In genomic region chr4:75308049-75308448, GRCh38 we compare ENCODE assay signal across 30 cellular contexts.
"Had no signal": no experiment of that assay in that cellular context is flagged by ENCODE, and none has a peak within 500 bp of the region (broad histone marks: within the 10 kb centered on the region; RNA-seq: fewer than 3 reads in every experiment).

No MANE protein-coding gene starts in this region.

- FAIRE-seq: small intestine had no signal

- H3K27me3 ChIP-seq: ovary, right lobe of liver, sigmoid colon, stomach, suprapubic skin, testis, tibial artery, transverse colon, upper lobe of right lung, uterus had no signal

- H2AFZ ChIP-seq: parathyroid adenoma had no signal

- H3K4me3 ChIP-seq: ovary, psoas muscle, right lobe of liver, sigmoid colon, stomach, suprapubic skin, testis, tibial artery, transverse colon, upper lobe of right lung, uterus had no signal

- H3K36me3 ChIP-seq: ovary, right lobe of liver, sigmoid colon, stomach, suprapubic skin, tibial artery, transverse colon, upper lobe of right lung, uterus had no signal

- H3K27ac ChIP-seq: ovary, parathyroid adenoma, psoas muscle, right lobe of liver, sigmoid colon, stomach, suprapubic skin, testis, tibial artery, transverse colon, upper lobe of right lung, uterus had no signal

- H3K4me3 Mint-ChIP-seq: naive thymus-derived CD8-positive, alpha-beta T cell; natural killer cell treated with Interleukin-12 subunit alpha and Interleukin-12 subunit beta and Interleukin-15 and Interleukin-18, amount 100 ng/mL, for 72 hours; nephron progenitor cell; neural crest cell; stimulated activated effector memory CD8-positive, alpha-beta T cell treated with anti-CD3 and anti-CD28 coated beads, Interleukin-12 subunit alpha, Interleukin-12 subunit beta, amount 100 ng/mL, for 72 hours; stimulated activated naive B cell treated with anti-CD40 and anti-IgM and Interleukin-4, amounts not matched to agents 10 μg/mL and 1 μg/mL and 100 μg/mL, for 72 hours; stimulated activated naive CD8-positive, alpha-beta T cell treated with anti-CD3 and anti-CD28 coated beads, Interleukin-15, Interleukin-2, amounts not matched to agents 100 ng/mL and 50 ng/mL, for 24 hours; type B pancreatic cell had no signal

- ATAC-seq: naive thymus-derived CD8-positive, alpha-beta T cell; natural killer cell treated with Interleukin-12 subunit alpha and Interleukin-12 subunit beta and Interleukin-15 and Interleukin-18, amount 100 ng/mL, for 72 hours; psoas muscle; right cardiac atrium; right lobe of liver; stimulated activated effector memory CD8-positive, alpha-beta T cell treated with anti-CD3 and anti-CD28 coated beads, Interleukin-12 subunit alpha, Interleukin-12 subunit beta, amount 100 ng/mL, for 72 hours; stimulated activated naive B cell treated with anti-CD40 and anti-IgM and Interleukin-4, amounts not matched to agents 10 μg/mL and 1 μg/mL and 100 μg/mL, for 72 hours; upper lobe of right lung had no signal

- H3K79me2 ChIP-seq: parathyroid adenoma had no signal

- H3K9me3 ChIP-seq: ovary, psoas muscle, right lobe of liver, testis, uterus had no signal

- H3K9ac ChIP-seq: parathyroid adenoma had no signal

- H3K4me1 ChIP-seq: parathyroid adenoma, psoas muscle, right lobe of liver, sigmoid colon, stomach, suprapubic skin, testis, tibial artery, transverse colon, upper lobe of right lung, uterus had no signal

- H3K36me3 Mint-ChIP-seq: stimulated activated effector memory CD8-positive, alpha-beta T cell treated with anti-CD3 and anti-CD28 coated beads, Interleukin-12 subunit alpha, Interleukin-12 subunit beta, amount 100 ng/mL, for 72 hours; type B pancreatic cell had no signal

- DNase-seq: naive thymus-derived CD8-positive, alpha-beta T cell; nephron progenitor cell; occipital lobe; ovary; posterior cingulate gyrus; psoas muscle; right cardiac atrium; right lobe of liver; sigmoid colon; small intestine; stimulated activated CD4-positive, alpha-beta T cell treated with anti-CD3 and anti-CD28 coated beads, Interleukin-15, amount 100 ng/mL, for 24 hours; stimulated activated CD4-positive, alpha-beta T cell treated with anti-CD3 and anti-CD28 coated beads, Interleukin-2, amount 100 ng/mL, for 24 hours; stimulated activated CD4-positive, alpha-beta T cell treated with anti-CD3 and anti-CD28 coated beads, Interleukin-2, amount 100 ng/mL, for 48 hours; stimulated activated CD4-positive, alpha-beta T cell treated with anti-CD3 and anti-CD28 coated beads, Interleukin-4, amount 100 ng/mL, for 24 hours; stimulated activated naive B cell treated with anti-CD40 and anti-IgM and Interleukin-4, amounts not matched to agents 10 μg/mL and 1 μg/mL and 100 μg/mL, for 72 hours; stimulated activated naive CD4-positive, alpha-beta T cell treated with Interleukin-2 at 50 U/mL for 16 hours; stomach; testis; tibial artery; transverse colon; upper lobe of right lung; uterus had no signal

- H3K4me1 Mint-ChIP-seq: naive thymus-derived CD8-positive, alpha-beta T cell; nephron progenitor cell; stimulated activated effector memory CD8-positive, alpha-beta T cell treated with anti-CD3 and anti-CD28 coated beads, Interleukin-12 subunit alpha, Interleukin-12 subunit beta, amount 100 ng/mL, for 72 hours; stimulated activated naive B cell treated with anti-CD40 and anti-IgM and Interleukin-4, amounts not matched to agents 10 μg/mL and 1 μg/mL and 100 μg/mL, for 72 hours had no signal

- H3K27ac Mint-ChIP-seq: naive thymus-derived CD8-positive, alpha-beta T cell; natural killer cell treated with Interleukin-12 subunit alpha and Interleukin-12 subunit beta and Interleukin-15 and Interleukin-18, amount 100 ng/mL, for 72 hours; nephron progenitor cell; progenitor cell of endocrine pancreas; stimulated activated effector memory CD8-positive, alpha-beta T cell treated with anti-CD3 and anti-CD28 coated beads, Interleukin-12 subunit alpha, Interleukin-12 subunit beta, amount 100 ng/mL, for 72 hours; stimulated activated naive B cell treated with anti-CD40 and anti-IgM and Interleukin-4, amounts not matched to agents 10 μg/mL and 1 μg/mL and 100 μg/mL, for 72 hours; stimulated activated naive CD8-positive, alpha-beta T cell treated with anti-CD3 and anti-CD28 coated beads, Interleukin-15, Interleukin-2, amounts not matched to agents 100 ng/mL and 50 ng/mL, for 24 hours; type B pancreatic cell had no signal

- H3K27me3 Mint-ChIP-seq: natural killer cell treated with Interleukin-12 subunit alpha and Interleukin-12 subunit beta and Interleukin-15 and Interleukin-18, amount 100 ng/mL, for 72 hours; progenitor cell of endocrine pancreas had no signal
